Comparison of ENCODE assay signal across 23 cellular contexts in genomic region chr17:61280338-61280737, GRCh38.
A peak's percentile ranks its signal among the peaks of the same experiment; 100 is the strongest.
DNase-seq lines count a peak whose midpoint lies in the region; ATAC-seq and TF ChIP-seq lines count a peak whose summit lies in the region.
"Had no signal": no experiment of that assay in that cellular context is flagged by ENCODE, and none has a peak within 500 bp of the region (broad histone marks: within the 10 kb centered on the region; RNA-seq: fewer than 3 reads in every experiment).

No MANE protein-coding gene starts in this region.

- H3K27me3 ChIP-seq in smooth muscle cell (ENCODE audit: low read depth): no peaks in the 10 kb centered on the region
- H3K27me3 ChIP-seq: foreskin keratinocyte, hepatocyte, transverse colon had no signal

- TF ChIP-seq CTCF in GM12865 (IDR thresholded peaks at IDR 0.05; ENCODE audit: insufficient read depth, low read depth, low read length, missing control alignments) (no peak), smooth muscle cell (IDR thresholded peaks at IDR 0.05; ENCODE audit: borderline replicate concordance, insufficient read depth, poor library complexity, severe bottlenecking) (no peak)

- peaks cover 21% of the 10 kb centered on the region for H3F3A ChIP-seq in smooth muscle cell (ENCODE audit: low read depth)

- peak overlapping the region; percentile 16 for H3K4me2 ChIP-seq in smooth muscle cell
- H3K4me2 ChIP-seq: hepatocyte had no signal

- ATAC-seq in GM18519 (IDR thresholded peaks at IDR 0.05; ENCODE audit: low FRiP score, unreplicated experiment) (peak; percentile 49), HG03103 (IDR thresholded peaks at IDR 0.05; ENCODE audit: low read depth, unreplicated experiment) (peak; percentile 49)
- ATAC-seq: foreskin keratinocyte, HepG2, mucosa of descending colon had no signal

- no peaks in the 10 kb centered on the region for H3K9me3 ChIP-seq in smooth muscle cell (replicated peaks; ENCODE audit: low read depth)
- H3K9me3 ChIP-seq: mucosa of descending colon, transverse colon had no signal

- no peaks in the 10 kb centered on the region for H3K79me2 ChIP-seq in smooth muscle cell (ENCODE audit: low read depth)
- H3K79me2 ChIP-seq: hepatocyte had no signal

- H3K4me3 ChIP-seq in GM12865 (ENCODE audit: low read depth, low read length) (no peak overlapping the region), smooth muscle cell (no peak overlapping the region)
- H3K4me3 ChIP-seq: hepatocyte, mucosa of descending colon, transverse colon had no signal

- no peak overlapping the region for H2AFZ ChIP-seq in smooth muscle cell (ENCODE audit: low read depth)
- H2AFZ ChIP-seq: hepatocyte had no signal

- DNase-seq in GM12865 (ENCODE audit: low read depth): peak; percentile 49
- no peak for DNase-seq in smooth muscle cell (lab: John Stamatoyannopoulos, UW; ENCODE audit: unreplicated experiment)
- no peak for DNase-seq in NCI-H1694 treated with DMSO at 0.1 percent for 48 hours (lab: John Stamatoyannopoulos, UW)
- no peak for DNase-seq in glomerular visceral epithelial cell (ENCODE audit: extremely low spot score)
- no peak for DNase-seq in SIG-M5 treated with dmso at 0.1 percent for 504 hours (lab: John Stamatoyannopoulos, UW; ENCODE audit: unreplicated experiment)
- DNase-seq: activated gamma-delta T cell; AML-193; anterior cingulate cortex; central memory CD4-positive, alpha-beta T cell; COR-L47; erythroblast; H7; mucosa of descending colon; NCI-H1436; NCI-H2171 treated with DMSO at 0.1 percent for 48 hours; NCI-H526; stimulated activated CD4-positive, alpha-beta T cell treated with anti-CD3 and anti-CD28 coated beads, Interleukin-1b, Interleukin-23, amount 100 ng/mL, for 48 hours; transverse colon had no signal

- no peak overlapping the region for H3K9ac ChIP-seq in smooth muscle cell (ENCODE audit: low read depth)

- H3K4me1 ChIP-seq in smooth muscle cell (ENCODE audit: low read depth): peaks cover 12% of the 10 kb centered on the region
- H3K4me1 ChIP-seq: foreskin keratinocyte, transverse colon had no signal

- peak overlapping the region; percentile 72 for H3K27ac ChIP-seq in smooth muscle cell (ENCODE audit: low read depth)
- H3K27ac ChIP-seq: foreskin keratinocyte, hepatocyte, transverse colon had no signal

- H4K20me1 ChIP-seq in smooth muscle cell (ENCODE audit: low read depth): no peaks in the 10 kb centered on the region

- H3K36me3 ChIP-seq in smooth muscle cell (ENCODE audit: low read depth): no peaks in the 10 kb centered on the region
- H3K36me3 ChIP-seq: transverse colon had no signal
